18 cellular contexts compared by ENCODE assay signal in genomic region chr3:150296123-150296750, GRCh38.
DNase-seq lines count a peak whose midpoint lies in the region; ATAC-seq, FAIRE-seq and TF ChIP-seq lines count a peak whose summit lies in the region.
"Had no signal": no experiment of that assay in that cellular context is flagged by ENCODE, and none has a peak within 500 bp of the region (broad histone marks: within the 10 kb centered on the region; RNA-seq: fewer than 3 reads in every experiment).

No MANE protein-coding gene starts in this region.

- H3K27ac Mint-ChIP-seq in GM23338 = no peak overlapping the region
- peak overlapping the region; percentile 7 for H3K27ac Mint-ChIP-seq in nephron progenitor cell
- H3K27ac Mint-ChIP-seq: CD4-positive, alpha-beta memory T cell had no signal

- H3K27me3 Mint-ChIP-seq in GM23338 (ENCODE audit: insufficient read depth, low read depth, poor library complexity) (no peaks in the 10 kb centered on the region), nephron progenitor cell (ENCODE audit: low read depth, poor library complexity) (peaks cover 6% of the 10 kb centered on the region)

- H2AFZ ChIP-seq in GM23338 = no peak overlapping the region

- no peak overlapping the region for H3K4me3 Mint-ChIP-seq in GM23338
- H3K4me3 Mint-ChIP-seq in nephron progenitor cell = no peak overlapping the region
- H3K4me3 Mint-ChIP-seq: CD4-positive, alpha-beta memory T cell had no signal

- H3K9me2 ChIP-seq in GM23338 (ENCODE audit: insufficient read depth) = peaks cover 10% of the 10 kb centered on the region; the same call in 1 of the 2 replicates

- H4K20me1 ChIP-seq in GM23338 (replicated peaks; ENCODE audit: insufficient read depth) = no peaks in the 10 kb centered on the region

- H3K36me3 ChIP-seq in GM23338 (ENCODE audit: insufficient read depth) (no peaks in the 10 kb centered on the region), SK-N-MC (ENCODE audit: insufficient read depth, low read length) (no peaks in the 10 kb centered on the region), heart left ventricle (no peaks in the 10 kb centered on the region)
- H3K36me3 ChIP-seq: BE2C, Peyer's patch had no signal

- H3K4me1 ChIP-seq in GM23338 (ENCODE audit: insufficient read depth) (peaks cover 30% of the 10 kb centered on the region), heart left ventricle (no peaks in the 10 kb centered on the region)
- H3K4me1 ChIP-seq: BE2C, Peyer's patch had no signal

- no peaks in the 10 kb centered on the region for H3K36me3 Mint-ChIP-seq in GM23338 (ENCODE audit: low read depth)
- H3K36me3 Mint-ChIP-seq in nephron progenitor cell (ENCODE audit: low read depth) = peaks cover 6% of the 10 kb centered on the region
- H3K36me3 Mint-ChIP-seq: CD4-positive, alpha-beta memory T cell had no signal

- 78 to 83% (median 79%) methylated on average over 5 of the region's 5 CpGs for WGBS in heart left ventricle, 4 donors

- H3K9me3 ChIP-seq in SK-N-MC (ENCODE audit: low read depth, low read length) (peaks cover 8% of the 10 kb centered on the region; the same call in 1 of the 2 replicates), heart left ventricle (no peaks in the 10 kb centered on the region)
- H3K9me3 ChIP-seq: BE2C, Peyer's patch had no signal

- H3K4me2 ChIP-seq in GM23338 = peak overlapping the region; percentile 44; the same call in 1 of the 2 replicates
- H3K4me2 ChIP-seq: KMS-11 had no signal

- no peaks in the 10 kb centered on the region for H3K79me2 ChIP-seq in GM23338 (replicated peaks; ENCODE audit: insufficient read depth)

- H3K4me3 ChIP-seq in GM23338 (no peak overlapping the region; the same call in 1 of the 2 replicates), SK-N-MC (peak overlapping the region; percentile 30), heart left ventricle (no peak overlapping the region)
- H3K4me3 ChIP-seq: Peyer's patch had no signal

- intact Hi-C loops in heart left ventricle (cut with DNase I) = no loop called here

- no peaks in the 10 kb centered on the region for H3F3A ChIP-seq in GM23338 (replicated peaks; ENCODE audit: low read depth)

- H3K27me3 ChIP-seq in GM23338 (ENCODE audit: insufficient read depth) (no peaks in the 10 kb centered on the region), heart left ventricle (no peaks in the 10 kb centered on the region)
- H3K27me3 ChIP-seq: BE2C, Peyer's patch had no signal

- peak overlapping the region; percentile 21 for H3K27ac ChIP-seq in GM23338 (ENCODE audit: low read depth)
- peak overlapping the region; percentile 71 for H3K27ac ChIP-seq in SK-N-MC
- no peak overlapping the region for H3K27ac ChIP-seq in heart left ventricle
- H3K27ac ChIP-seq: KMS-11, Peyer's patch had no signal

- TF ChIP-seq POLR2A in heart left ventricle (IDR thresholded peaks at IDR 0.05) = no peak

- no peak overlapping the region for H3K9ac ChIP-seq in SK-N-MC (ENCODE audit: insufficient read length)
- H3K9ac ChIP-seq: KMS-11 had no signal

- ATAC-seq in GM23338 = no peak
- ATAC-seq in heart left ventricle = no peak
- ATAC-seq in GM21515 (IDR thresholded peaks at IDR 0.05; ENCODE audit: unreplicated experiment) = no peak

- DNase-seq in GM23338 (ENCODE audit: low spot score) = no peak
- DNase-seq in SK-N-MC (ENCODE audit: low read depth, low spot score) = no peak
- peak; percentile 19 for DNase-seq in fibroblast of gingiva (ENCODE audit: low read depth)
- no peak for DNase-seq in nephron progenitor cell
- DNase-seq in HCEC 1CT = no peak
- DNase-seq in heart left ventricle = no peak
- DNase-seq in D721Med (ENCODE audit: insufficient read length, low spot score) = no peak
- DNase-seq: BE2C; CD4-positive, alpha-beta memory T cell; MM.1S; NCI-H1105 treated with DMSO at 0.1 percent for 48 hours; NCI-H187; NCI-H2171; NCI-H82; Peyer's patch; Right ventricle myocardium superior had no signal

- TF ChIP-seq CTCF in GM23338 (conservative IDR thresholded peaks at IDR 0.05; ENCODE audit: low read depth in 2 of 2) (no peak), nephron progenitor cell (IDR thresholded peaks at IDR 0.05) (no peak), heart left ventricle (IDR thresholded peaks at IDR 0.05) (no peak), D721Med (IDR thresholded peaks at IDR 0.05; ENCODE audit: insufficient read depth, missing control alignments) (no peak)

- H3K9me3 Mint-ChIP-seq in GM23338 = no peaks in the 10 kb centered on the region
- peaks cover 8% of the 10 kb centered on the region for H3K9me3 Mint-ChIP-seq in nephron progenitor cell
- H3K9me3 Mint-ChIP-seq: CD4-positive, alpha-beta memory T cell had no signal

- no peak for FAIRE-seq in D721Med (lab: Jason Lieb, UNC)

- peaks cover 38% of the 10 kb centered on the region for H3K4me1 Mint-ChIP-seq in GM23338
- peaks cover 58% of the 10 kb centered on the region for H3K4me1 Mint-ChIP-seq in nephron progenitor cell
- H3K4me1 Mint-ChIP-seq: CD4-positive, alpha-beta memory T cell had no signal

TF ChIP-seq in GM23338, 12 proteins besides CTCF, POLR2A, EP300 and RAD21 (continues in another document):
- TF ChIP-seq ZNF462 (CRISPR knock-in tag; IDR thresholded peaks at IDR 0.05) (no peak), STAT1 (IDR thresholded peaks at IDR 0.05; ENCODE audit: unreplicated experiment) (no peak), EZH2 (IDR thresholded peaks at IDR 0.05; ENCODE audit: low read depth, unreplicated experiment) (no peak), NANOG (IDR thresholded peaks at IDR 0.05; ENCODE audit: borderline replicate concordance) (no peak), POLR2AphosphoS5 (IDR thresholded peaks at IDR 0.05; ENCODE audit: low read depth) (no peak)

Comparison
In these comparisons a context has a peak if more than half of its experiments do, and no peak if none do; other contexts are left out.
1. H3K27ac ChIP-seq: peak in GM23338 (single experiment) and SK-N-MC (single experiment); none in heart left ventricle (0 of 12).